1 cellular context compared by ENCODE assay signal in the genomic region with DNA sequence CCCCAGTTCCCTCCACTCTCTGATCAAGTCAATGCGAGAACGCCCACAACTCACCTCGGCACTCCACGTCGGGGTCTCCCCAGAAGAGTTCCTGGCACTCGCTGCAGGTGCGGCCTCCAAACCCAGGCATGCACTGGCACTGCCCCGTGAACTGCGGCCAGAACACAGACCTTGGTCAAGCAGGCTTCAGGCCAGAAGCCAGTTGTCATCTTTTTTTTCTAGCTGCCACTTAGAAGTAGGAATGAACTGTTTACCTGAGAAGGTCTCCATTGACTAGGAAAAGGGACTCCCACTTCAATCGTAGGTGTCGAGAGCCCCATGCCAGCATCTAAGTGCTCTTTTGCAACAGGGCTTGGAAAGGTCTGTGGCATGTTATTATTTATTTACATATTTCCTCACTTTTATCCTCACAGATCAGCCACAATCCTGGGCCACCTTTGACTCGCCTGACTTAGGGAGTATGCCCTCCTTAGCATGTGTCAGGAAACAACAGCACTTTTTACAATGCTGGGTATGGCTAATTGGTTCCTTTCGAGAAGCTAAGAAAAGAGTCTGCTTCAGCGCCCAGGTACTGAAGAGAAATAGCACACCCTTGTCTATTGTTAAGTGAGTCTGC.
TF ChIP-seq lines count a peak whose summit lies in the region.

No MANE protein-coding gene starts in this region.

TF ChIP-seq in H1, 55 proteins besides CTCF, POLR2A, EP300 and RAD21:
- TF ChIP-seq TCF12 (IDR thresholded peaks at IDR 0.05; ENCODE audit: low read depth, low read length) (no peak), ATF3 (IDR thresholded peaks at IDR 0.05; ENCODE audit: insufficient read depth, low read depth, low read length) (no peak), CBX8 (IDR thresholded peaks at IDR 0.05; ENCODE audit: borderline replicate concordance, low read depth, low read length) (no peak), YY1 (IDR thresholded peaks at IDR 0.05; ENCODE audit: low read depth, low read length) (no peak), SAP30 (IDR thresholded peaks at IDR 0.05; ENCODE audit: insufficient read depth, insufficient replicate concordance, low read length) (no peak)
